Comparison of ENCODE assay signal across 8 cellular contexts in the genomic region with DNA sequence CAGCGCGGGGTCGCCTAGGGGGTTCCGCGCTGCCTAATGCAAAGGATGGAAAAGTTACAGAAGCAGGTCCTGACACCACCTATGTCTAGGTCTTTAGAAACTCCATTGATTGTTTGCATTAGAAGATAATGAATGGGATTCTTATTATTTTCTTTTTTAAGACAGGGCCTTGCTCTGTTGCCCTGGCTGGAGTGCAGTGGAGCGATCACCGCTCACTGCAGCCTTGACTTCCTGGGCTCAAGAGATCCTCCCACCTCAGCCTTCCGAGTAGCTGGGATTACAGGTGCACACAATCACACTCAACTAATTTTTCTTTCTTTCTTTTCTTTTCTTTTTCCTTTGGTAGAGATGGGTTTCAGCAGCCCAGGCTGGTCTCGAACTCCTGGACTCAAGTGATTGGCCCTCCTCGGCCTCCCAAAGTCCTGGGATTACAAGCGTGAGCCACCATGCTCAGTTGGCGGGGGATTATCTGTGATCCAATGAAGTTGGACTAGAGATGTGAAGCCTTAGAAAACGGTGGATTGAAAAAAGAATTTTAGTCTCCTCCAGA. TPM values are rescaled to one million over a fixed set of nuclear protein-coding genes. Genes with fewer than 3 reads are reported as not detected.
DNase-seq lines count a peak whose midpoint lies in the region; ATAC-seq and TF ChIP-seq lines count a peak whose summit lies in the region.

No MANE protein-coding gene starts in this region.

- no peaks in the 10 kb centered on the region for H3K27me3 ChIP-seq in mononuclear cell (ENCODE audit: insufficient read depth, low read length)

- no peak for TF ChIP-seq CTCF in astrocyte of the cerebellum (IDR thresholded peaks at IDR 0.05; ENCODE audit: low read depth, low read length, missing control alignments)

- no peak for DNase-seq in activated naive CD4-positive, alpha-beta T cell treated with anti-CD3 and anti-CD28 coated beads, Interleukin-2, amount 10 ng/mL, durations not matched to agents 7 days and 5 days
- DNase-seq in activated naive CD4-positive, alpha-beta T cell treated with anti-CD3 and anti-CD28 coated beads, Interleukin-2, amount 50 U/mL, for 16 hours, result no peak
- no peak for DNase-seq in astrocyte of the cerebellum (ENCODE audit: low read depth)
- no peak for DNase-seq in GF-D8 (lab: John Stamatoyannopoulos, UW)
- DNase-seq in NCI-H1105 (lab: John Stamatoyannopoulos, UW), result no peak
- no peak for DNase-seq in A172 (ENCODE audit: low spot score)

- peak overlapping the region; percentile 68 for H3K4me3 ChIP-seq in astrocyte of the cerebellum (ENCODE audit: low read depth, low read length)
- peak overlapping the region; percentile 99 for H3K4me3 ChIP-seq in mononuclear cell (ENCODE audit: low read length)

- H3K9me3 ChIP-seq in mononuclear cell (ENCODE audit: low read depth, low read length), result no peaks in the 10 kb centered on the region

- peaks cover 11% of the 10 kb centered on the region for H3K27me3 Mint-ChIP-seq in activated naive CD4-positive, alpha-beta T cell treated with anti-CD3 and anti-CD28 coated beads, Interleukin-2, amount 10 ng/mL, durations not matched to agents 7 days and 5 days

- H3K9me3 Mint-ChIP-seq in activated naive CD4-positive, alpha-beta T cell treated with anti-CD3 and anti-CD28 coated beads, Interleukin-2, amount 10 ng/mL, durations not matched to agents 7 days and 5 days, result no peaks in the 10 kb centered on the region

- H3K4me1 ChIP-seq in mononuclear cell (ENCODE audit: insufficient read depth, low read length), result peaks cover 46% of the 10 kb centered on the region

- in situ Hi-C loops in astrocyte of the cerebellum (cut with HindIII; ENCODE audit: low sequenced_read_pairs), result no loop called here

- CTCF ChIA-PET in activated naive CD4-positive, alpha-beta T cell treated with anti-CD3 and anti-CD28 coated beads, Interleukin-2, amount 10 ng/mL, durations not matched to agents 7 days and 5 days (lab: Charles Lee), result interaction anchor here (1.6 to 5.0 kb wide), 5 partner anchors 9 to 154 kb away, joined by 4 to 26 read pairs (median 16); partner anchors contain the start of gene PIKFYVE

- H3K27ac Mint-ChIP-seq in activated naive CD4-positive, alpha-beta T cell treated with anti-CD3 and anti-CD28 coated beads, Interleukin-2, amount 10 ng/mL, durations not matched to agents 7 days and 5 days, result peak overlapping the region; percentile 65

- peaks cover 12% of the 10 kb centered on the region for H3K36me3 Mint-ChIP-seq in activated naive CD4-positive, alpha-beta T cell treated with anti-CD3 and anti-CD28 coated beads, Interleukin-2, amount 10 ng/mL, durations not matched to agents 7 days and 5 days

- H3K4me3 Mint-ChIP-seq in activated naive CD4-positive, alpha-beta T cell treated with anti-CD3 and anti-CD28 coated beads, Interleukin-2, amount 10 ng/mL, durations not matched to agents 7 days and 5 days, result peak overlapping the region; percentile 87

- ATAC-seq in HG03280 (IDR thresholded peaks at IDR 0.05; ENCODE audit: unreplicated experiment), result peak; percentile 1

- H3K4me1 Mint-ChIP-seq in activated naive CD4-positive, alpha-beta T cell treated with anti-CD3 and anti-CD28 coated beads, Interleukin-2, amount 10 ng/mL, durations not matched to agents 7 days and 5 days, result peaks cover 32% of the 10 kb centered on the region

RNA-seq across cellular contexts. Expression of gene IDH1, which starts 0.8 kb away (rescaled TPM):
- total RNA-seq in mononuclear cell, result 6.7 TPM
- total RNA-seq in A172 (2014; rRNA removed; shearing (Covaris generic)), result 162 and 172 TPM in 2 replicates

RNA-seq across cellular contexts. Expression of gene PIKFYVE, which starts 10.4 kb away (rescaled TPM):
- total RNA-seq in mononuclear cell, result 59.6 TPM
- 25.6 and 29.2 TPM in 2 replicates for total RNA-seq in A172 (2014; rRNA removed; shearing (Covaris generic))

Comparison
In these comparisons a context has a peak if more than half of its experiments do, and no peak if none do; other contexts are left out.
1. RNA of gene IDH1, which starts 0.8 kb away (total RNA-seq): 162 to 172 TPM in A172; 6.7 TPM in mononuclear cell (single experiment); every median in the first group is over 10 times any median in the second.